Comparison of ENCODE assay signal across 1 cellular context in genomic region chr13:68232351-68233130, GRCh38.
TF ChIP-seq lines count a peak whose summit lies in the region.

No MANE protein-coding gene starts in this region.

TF ChIP-seq in H1, 55 proteins besides CTCF, POLR2A, EP300 and RAD21:
- TF ChIP-seq TCF12 (IDR thresholded peaks at IDR 0.05; ENCODE audit: low read depth, low read length) (no peak), HDAC2 (IDR thresholded peaks at IDR 0.05; ENCODE audit: borderline replicate concordance in 1 of 2, low read depth in 2 of 2, low read length in 2 of 2) (no peak), SIRT6 (IDR thresholded peaks at IDR 0.05; ENCODE audit: low read length) (no peak), KDM5A (IDR thresholded peaks at IDR 0.05; ENCODE audit: low read length) (no peak), JUND (IDR thresholded peaks at IDR 0.05; ENCODE audit: low read length) (no peak), EZH2 (IDR thresholded peaks at IDR 0.05; ENCODE audit: low read depth, low read length, severe bottlenecking) (no peak), FOSL1 (IDR thresholded peaks at IDR 0.05; ENCODE audit: insufficient read depth, low read depth, low read length) (no peak), POU5F1 (IDR thresholded peaks at IDR 0.05; ENCODE audit: low read depth, low read length) (no peak), HDAC6 (IDR thresholded peaks at IDR 0.05; ENCODE audit: low read depth, low read length) (no peak), MAFK (IDR thresholded peaks at IDR 0.05; ENCODE audit: low read depth, low read length) (no peak), CBX5 (IDR thresholded peaks at IDR 0.05; ENCODE audit: low read depth, low read length) (no peak), TBP (IDR thresholded peaks at IDR 0.05; ENCODE audit: low read depth, low read length) (no peak), ASH2L (IDR thresholded peaks at IDR 0.05; ENCODE audit: low read length) (no peak), BRCA1 (IDR thresholded peaks at IDR 0.05; ENCODE audit: low read depth, low read length) (no peak), CHD7 (IDR thresholded peaks at IDR 0.05; ENCODE audit: insufficient replicate concordance, low read length) (no peak), CEBPB (IDR thresholded peaks at IDR 0.05; ENCODE audit: low read depth, low read length) (no peak), SUZ12 (IDR thresholded peaks at IDR 0.05; ENCODE audit: low read length) (no peak), SAP30 (IDR thresholded peaks at IDR 0.05; ENCODE audit: insufficient read depth, insufficient replicate concordance, low read length) (no peak)
